In genomic region chr7:158829342-158830210, GRCh38 we compare ENCODE assay signal across 8 cellular contexts. TPM values are rescaled to one million over a fixed set of nuclear protein-coding genes. Genes with fewer than 3 reads are reported as not detected.
A peak's percentile ranks its signal among the peaks of the same experiment; 100 is the strongest.
DNase-seq lines count a peak whose midpoint lies in the region; ATAC-seq and TF ChIP-seq lines count a peak whose summit lies in the region.

ESYT2 (minus strand) TSS chr7:158829509; CDS start chr7:158829418, 91 bp downstream.

- H3K4me1 Mint-ChIP-seq in activated naive CD8-positive, alpha-beta T cell treated with anti-CD3 and anti-CD28 coated beads for 36 hours: peaks cover 25% of the 10 kb centered on the region

- peak within 1 kb of the TSS; percentile 95 for H3K4ac ChIP-seq in trophoblast cell (ENCODE audit: low read depth, low read length)

- peak; percentile 98 for TF ChIP-seq POLR2A in transverse colon (IDR thresholded peaks at IDR 0.05)

- H3K9ac ChIP-seq in trophoblast cell (ENCODE audit: low read length): peak within 1 kb of the TSS; percentile 92

- ATAC-seq in HG02610 (IDR thresholded peaks at IDR 0.05; ENCODE audit: unreplicated experiment): peak; percentile 87

- H3K27me3 Mint-ChIP-seq in activated naive CD8-positive, alpha-beta T cell treated with anti-CD3 and anti-CD28 coated beads for 36 hours: no peaks in the 10 kb centered on the region

- H2BK120ac ChIP-seq in trophoblast cell (ENCODE audit: insufficient read depth, low read length, poor library complexity): peak within 1 kb of the TSS; percentile 98

- H2BK12ac ChIP-seq in trophoblast cell (ENCODE audit: low read length): peak within 1 kb of the TSS; percentile 75

- peaks cover 0 to 2% of the 10 kb centered on the region in 2 experiments for H3K36me3 ChIP-seq in trophoblast cell (ENCODE audit: control insufficient read depth in 1 of 2, insufficient read depth in 2 of 2, low read length in 2 of 2)
- H3K36me3 ChIP-seq in transverse colon: no peaks in the 10 kb centered on the region

- peak within 1 kb of the TSS; percentile 89 for H2AK5ac ChIP-seq in trophoblast cell (ENCODE audit: low read length)

- peak within 1 kb of the TSS; percentile 99 for H3K14ac ChIP-seq in trophoblast cell (ENCODE audit: low read length)

- H3K4me3 ChIP-seq in GM12864 (ENCODE audit: low read depth, low read length) (peak within 1 kb of the TSS; percentile 94), trophoblast cell (ENCODE audit: low read depth, low read length) (peak within 1 kb of the TSS; percentile 92), transverse colon (peak within 1 kb of the TSS; percentile 69 to 98 (median 88))

- H3K23ac ChIP-seq in trophoblast cell (ENCODE audit: low read length): peak within 1 kb of the TSS; percentile 73

- H4K12ac ChIP-seq in trophoblast cell (ENCODE audit: low read depth, low read length): peak within 1 kb of the TSS; percentile 96

- in situ Hi-C loops in transverse colon (cut with MboI; ENCODE audit: low pct_ligation_motif_present in 1 of 4, low pct_unique_long_range_greater_than_20kb in 1 of 4, low sequenced_read_pairs in 3 of 4): no loop called here

- H3K9me3 Mint-ChIP-seq in activated naive CD8-positive, alpha-beta T cell treated with anti-CD3 and anti-CD28 coated beads for 36 hours: no peaks in the 10 kb centered on the region

- peak; percentile 84 for DNase-seq in GM12864 (ENCODE audit: low read depth)
- DNase-seq in NCI-H1092 (lab: John Stamatoyannopoulos, UW): peak; percentile 95
- peak; percentile 66 for DNase-seq in SKM-1 treated with dmso at 0.1 percent for 144 hours (lab: John Stamatoyannopoulos, UW; ENCODE audit: unreplicated experiment)
- DNase-seq in activated naive CD8-positive, alpha-beta T cell treated with anti-CD3 and anti-CD28 coated beads for 36 hours: peak; percentile 100
- DNase-seq in head of caudate nucleus: peak; percentile 96 to 100 (median 100)
- peak; percentile 97 to 98 for DNase-seq in trophoblast cell
- peak; percentile 98 for DNase-seq in transverse colon

- H3K27ac Mint-ChIP-seq in activated naive CD8-positive, alpha-beta T cell treated with anti-CD3 and anti-CD28 coated beads for 36 hours: peak within 1 kb of the TSS; percentile 93

- H3K36me3 Mint-ChIP-seq in activated naive CD8-positive, alpha-beta T cell treated with anti-CD3 and anti-CD28 coated beads for 36 hours: peaks cover 15% of the 10 kb centered on the region

- TF ChIP-seq EP300 in transverse colon (IDR thresholded peaks at IDR 0.05; ENCODE audit: low read depth): peak; percentile 92

- peak within 1 kb of the TSS; percentile 100 for H4K8ac ChIP-seq in trophoblast cell (ENCODE audit: low read depth, low read length)

- H3K18ac ChIP-seq in trophoblast cell (ENCODE audit: low read length): peak within 1 kb of the TSS; percentile 100

- H3K27me3 ChIP-seq in trophoblast cell (ENCODE audit: insufficient read depth, low read length) (no peaks in the 10 kb centered on the region), transverse colon (no peaks in the 10 kb centered on the region)

- H2BK5ac ChIP-seq in trophoblast cell (ENCODE audit: low read depth, low read length, poor library complexity): peak within 1 kb of the TSS; percentile 98

- intact Hi-C loops in head of caudate nucleus (cut with DNase I) (loop anchor here (2.0 kb wide), 1 partner anchor 125 kb away; the partner anchor contains the start of gene NCAPG2), transverse colon (cut with DNase I; ENCODE audit: low total_unique reads) (no loop called here)

- WGBS in trophoblast cell (ENCODE audit: extremely low coverage, insufficient coverage, insufficient read length): no CpG with 5 or more reads among the region's 120 CpGs
- WGBS in transverse colon (ENCODE audit: low coverage in 1 of 2), 2 donors: 0% methylated on average over 80 of the region's 120 CpGs; no CpG with 5 or more reads in 1 of the 2 donors

- peak within 1 kb of the TSS; percentile 99 for H2AFZ ChIP-seq in trophoblast cell (ENCODE audit: insufficient read depth, low read length, poor library complexity)

- H4K91ac ChIP-seq in trophoblast cell (ENCODE audit: low read depth, low read length): peak within 1 kb of the TSS; percentile 99

- H3K79me2 ChIP-seq in trophoblast cell (ENCODE audit: control insufficient read depth, insufficient read depth, low read length, poor library complexity): peaks cover 22% of the 10 kb centered on the region

- peak within 1 kb of the TSS; percentile 99 for H3K4me2 ChIP-seq in trophoblast cell (ENCODE audit: low read length)

- TF ChIP-seq CTCF in GM12864 (IDR thresholded peaks at IDR 0.05; ENCODE audit: low read depth, low read length, missing control alignments): peak; percentile 18
- peak in 3 of 5 experiments; percentile 11 to 25 (median 13) for TF ChIP-seq CTCF in transverse colon (IDR thresholded peaks at IDR 0.05)

- H3K4me1 ChIP-seq in trophoblast cell (ENCODE audit: control insufficient read depth in 1 of 2, insufficient read depth in 2 of 2, low read length in 2 of 2) (peaks cover 2 to 6% of the 10 kb centered on the region in 2 experiments), transverse colon (peaks cover 5 to 40% (median 15%) of the 10 kb centered on the region in 4 donors)

- peak within 1 kb of the TSS; percentile 98 for H3K27ac ChIP-seq in trophoblast cell (ENCODE audit: low read depth, low read length)
- H3K27ac ChIP-seq in transverse colon: peak within 1 kb of the TSS; percentile 98 to 100 (median 100)

- peaks cover 16% of the 10 kb centered on the region for H3K79me1 ChIP-seq in trophoblast cell (ENCODE audit: low read length)

- H3K9me3 ChIP-seq in trophoblast cell (ENCODE audit: insufficient read depth, low read depth, low read length): peaks cover 2% of the 10 kb centered on the region
- H3K9me3 ChIP-seq in transverse colon: no peaks in the 10 kb centered on the region

- H3K4me3 Mint-ChIP-seq in activated naive CD8-positive, alpha-beta T cell treated with anti-CD3 and anti-CD28 coated beads for 36 hours: peak within 1 kb of the TSS; percentile 97

RNA-seq across cellular contexts. Expression of gene ESYT2, which starts in this region (rescaled TPM):
- 10 to 100 TPM; 52.1 to 52.5 TPM for total RNA-seq in activated naive CD8-positive, alpha-beta T cell treated with anti-CD3 and anti-CD28 coated beads for 36 hours
- polyA plus RNA-seq in trophoblast cell (2013): 58.7 and 59.5 TPM in 2 replicates
- 100 to 1,000 TPM in 1 of 4 donors, 10 to 100 TPM in 3; 78.6 to 113 (median 87.3) TPM for total RNA-seq in transverse colon

Comparison
In these comparisons a context has a peak if more than half of its experiments do, and no peak if none do; other contexts are left out.
1. Peak in every context shown above with its lines: DNase-seq, ATAC-seq, H3K4me3 ChIP-seq and H3K27ac ChIP-seq.